16 cellular contexts compared by ENCODE assay signal in genomic region chr7:76351372-76351771, GRCh38. TPM values are rescaled to one million over a fixed set of nuclear protein-coding genes. Genes with fewer than 3 reads are reported as not detected.
A peak's percentile ranks its signal among the peaks of the same experiment; 100 is the strongest.
DNase-seq lines count a peak whose midpoint lies in the region; ATAC-seq and TF ChIP-seq lines count a peak whose summit lies in the region.
"Had no signal": no experiment of that assay in that cellular context is flagged by ENCODE, and none has a peak within 500 bp of the region (broad histone marks: within the 10 kb centered on the region; RNA-seq: fewer than 3 reads in every experiment).

No MANE protein-coding gene starts in this region.

- H3K27me3 Mint-ChIP-seq in activated naive CD4-positive, alpha-beta T cell treated with anti-CD3 and anti-CD28 coated beads, Interleukin-2, amount 10 ng/mL, durations not matched to agents 7 days and 5 days = no peaks in the 10 kb centered on the region
- H3K27me3 Mint-ChIP-seq in naive B cell (no peaks in the 10 kb centered on the region), type B pancreatic cell (no peaks in the 10 kb centered on the region)
- H3K27me3 Mint-ChIP-seq: CD8-positive, alpha-beta memory T cell; natural killer cell treated with Interleukin-12 subunit alpha and Interleukin-12 subunit beta and Interleukin-15 and Interleukin-18, amount 100 ng/mL, for 72 hours had no signal

- ATAC-seq in naive B cell (ENCODE audit: low read depth in 2 of 2) = no peak
- no peak for ATAC-seq in HG03095 (IDR thresholded peaks at IDR 0.05; ENCODE audit: unreplicated experiment)
- no peak for ATAC-seq in HG03159 (IDR thresholded peaks at IDR 0.05; ENCODE audit: unreplicated experiment)
- ATAC-seq: natural killer cell treated with Interleukin-12 subunit alpha and Interleukin-12 subunit beta and Interleukin-15 and Interleukin-18, amount 100 ng/mL, for 72 hours had no signal

- POLR2A ChIA-PET in RWPE1 (lab: Yijun Ruan, JAX; ENCODE audit: low non-redundant PET) = no interaction called here

- H3K4me1 Mint-ChIP-seq in activated naive CD4-positive, alpha-beta T cell treated with anti-CD3 and anti-CD28 coated beads, Interleukin-2, amount 10 ng/mL, durations not matched to agents 7 days and 5 days = peaks cover 62% of the 10 kb centered on the region
- H3K4me1 Mint-ChIP-seq in naive B cell = peaks cover 39 to 55% (median 42%) of the 10 kb centered on the region in 3 donors
- peaks cover 28% of the 10 kb centered on the region for H3K4me1 Mint-ChIP-seq in type B pancreatic cell (ENCODE audit: unreplicated experiment)

- peak overlapping the region; percentile 44 for H3K27ac ChIP-seq in RWPE1

- CTCF ChIA-PET in activated naive CD4-positive, alpha-beta T cell treated with anti-CD3 and anti-CD28 coated beads, Interleukin-2, amount 10 ng/mL, durations not matched to agents 7 days and 5 days (lab: Charles Lee) = interaction anchor here (0.7 to 1.2 kb wide), 2 partner anchors 13 to 34 kb away, joined by 3 to 4 read pairs; no protein-coding TSS in a partner anchor
- CTCF ChIA-PET in RWPE1 (lab: Yijun Ruan, JAX) = no interaction called here

- peaks cover 1% of the 10 kb centered on the region for H3K9me3 Mint-ChIP-seq in activated naive CD4-positive, alpha-beta T cell treated with anti-CD3 and anti-CD28 coated beads, Interleukin-2, amount 10 ng/mL, durations not matched to agents 7 days and 5 days
- no peaks in the 10 kb centered on the region for H3K9me3 Mint-ChIP-seq in naive B cell
- H3K9me3 Mint-ChIP-seq in type B pancreatic cell = peaks cover 15% of the 10 kb centered on the region
- H3K9me3 Mint-ChIP-seq: CD8-positive, alpha-beta memory T cell; natural killer cell treated with Interleukin-12 subunit alpha and Interleukin-12 subunit beta and Interleukin-15 and Interleukin-18, amount 100 ng/mL, for 72 hours had no signal

- TF ChIP-seq CTCF in RWPE1 (conservative IDR thresholded peaks at IDR 0.05; ENCODE audit: low read depth) (no peak), type B pancreatic cell (conservative IDR thresholded peaks at IDR 0.05) (no peak)

- H3K36me3 Mint-ChIP-seq in activated naive CD4-positive, alpha-beta T cell treated with anti-CD3 and anti-CD28 coated beads, Interleukin-2, amount 10 ng/mL, durations not matched to agents 7 days and 5 days = peaks cover 57% of the 10 kb centered on the region
- peaks cover 13 to 17% of the 10 kb centered on the region in 2 donors for H3K36me3 Mint-ChIP-seq in naive B cell
- H3K36me3 Mint-ChIP-seq in type B pancreatic cell = peaks cover 64% of the 10 kb centered on the region

- no peak overlapping the region for H3K4me3 Mint-ChIP-seq in activated naive CD4-positive, alpha-beta T cell treated with anti-CD3 and anti-CD28 coated beads, Interleukin-2, amount 10 ng/mL, durations not matched to agents 7 days and 5 days
- H3K4me3 Mint-ChIP-seq in naive B cell = peak overlapping the region in 1 of 8 donors; percentile 31
- no peak overlapping the region for H3K4me3 Mint-ChIP-seq in type B pancreatic cell
- H3K4me3 Mint-ChIP-seq: natural killer cell treated with Interleukin-12 subunit alpha and Interleukin-12 subunit beta and Interleukin-15 and Interleukin-18, amount 100 ng/mL, for 72 hours had no signal

- DNase-seq in activated naive CD4-positive, alpha-beta T cell treated with anti-CD3 and anti-CD28 coated beads, Interleukin-2, amount 10 ng/mL, durations not matched to agents 7 days and 5 days = no peak
- DNase-seq in activated naive CD4-positive, alpha-beta T cell treated with Interleukin-2 at 50 U/mL for 16 hours = no peak
- no peak for DNase-seq in RWPE1 (ENCODE audit: low spot score)
- DNase-seq in naive B cell = no peak
- no peak for DNase-seq in type B pancreatic cell (ENCODE audit: extremely low spot score, unreplicated experiment)
- DNase-seq in NCI-H2227 treated with DMSO at 0.1 percent for 48 hours (lab: John Stamatoyannopoulos, UW) = no peak
- DNase-seq: activated CD4-positive, alpha-beta T cell treated with anti-CD3 and anti-CD28 coated beads, Interleukin-2, amount 50 U/mL, for 1 hour; CD8-positive, alpha-beta memory T cell; hippocampal formation; KG1; NCI-H1930; stimulated activated CD4-positive, alpha-beta T cell treated with anti-CD3 and anti-CD28 coated beads, Interleukin-4, amount 100 ng/mL, for 24 hours; uterus had no signal

- peak overlapping the region; percentile 3 for H3K27ac Mint-ChIP-seq in activated naive CD4-positive, alpha-beta T cell treated with anti-CD3 and anti-CD28 coated beads, Interleukin-2, amount 10 ng/mL, durations not matched to agents 7 days and 5 days
- H3K27ac Mint-ChIP-seq in naive B cell (peak overlapping the region in 5 of 6 donors; percentile 12 to 74 (median 58)), type B pancreatic cell (peak overlapping the region; percentile 1)

RNA-seq across cellular contexts. Expression of gene YWHAG, which starts 7.4 kb away (rescaled TPM):
- polyA plus RNA-seq in naive B cell (ENCODE audit: low read depth in 6 of 6) = 1 to 10 TPM in 5 of 6 donors, under 1 TPM in 1; 0.40 to 2.8 (median 2.2) TPM
- total RNA-seq in type B pancreatic cell (ENCODE audit: low replicate concordance) = 140 TPM in 2 replicates

RNA-seq across cellular contexts. Expression of gene HSPB1, which starts 48.9 kb away (rescaled TPM):
- 10 to 100 TPM; 24.3 to 55.2 (median 45.3) TPM for polyA plus RNA-seq in naive B cell (ENCODE audit: low read depth in 6 of 6)
- total RNA-seq in type B pancreatic cell (ENCODE audit: low replicate concordance) = 228 and 315 TPM in 2 replicates

RNA-seq across cellular contexts. Expression of gene SSC4D, which starts 58.1 kb away (rescaled TPM):
- not detected for polyA plus RNA-seq in naive B cell (ENCODE audit: low read depth in 6 of 6)
- total RNA-seq in type B pancreatic cell (ENCODE audit: low replicate concordance) = 1.7 and 4.9 TPM in 2 replicates

Comparison
In these comparisons a context has a peak if more than half of its experiments do, and no peak if none do; other contexts are left out.
1. H3K27ac Mint-ChIP-seq: peak in every context shown above with its lines; median percentile 58 in naive B cell; 3 in activated naive CD4-positive, alpha-beta T cell treated with anti-CD3 and anti-CD28 coated beads, Interleukin-2, amount 10 ng/mL, durations not matched to agents 7 days and 5 days; 1 in type B pancreatic cell.